Comparison of ENCODE assay signal across 1 cellular context in the genomic region with DNA sequence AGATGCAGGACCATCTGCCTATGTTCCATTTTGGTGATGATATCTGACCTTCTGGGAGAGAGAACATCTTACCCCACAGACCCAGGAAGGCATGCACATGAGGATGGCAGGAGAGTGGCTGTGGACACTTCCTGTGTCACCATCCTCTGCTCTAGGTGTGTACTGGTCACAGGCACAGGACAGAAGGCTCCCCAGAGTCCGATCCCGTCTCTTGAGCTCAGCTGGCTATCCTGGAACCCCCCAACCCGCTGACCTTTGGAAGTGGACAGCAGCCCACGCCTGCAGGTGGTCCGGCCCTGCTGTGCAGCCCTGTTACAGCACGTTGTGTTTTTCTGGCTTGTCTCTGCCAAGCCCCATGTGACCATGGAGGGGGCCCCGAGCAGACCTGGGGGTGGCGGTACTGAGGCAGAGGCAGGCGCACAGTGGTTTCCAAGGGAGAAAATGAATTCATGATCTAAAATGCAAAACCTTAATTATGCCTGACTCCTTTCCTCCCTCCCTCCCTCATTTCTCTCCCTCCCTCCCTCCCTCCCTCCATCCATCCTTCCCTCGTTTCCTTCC.
TF ChIP-seq lines count a peak whose summit lies in the region.

No MANE protein-coding gene starts in this region.

TF ChIP-seq in GM23338, 12 proteins besides CTCF, POLR2A, EP300 and RAD21 (continued from another document):
- TF ChIP-seq, protein P1, sequence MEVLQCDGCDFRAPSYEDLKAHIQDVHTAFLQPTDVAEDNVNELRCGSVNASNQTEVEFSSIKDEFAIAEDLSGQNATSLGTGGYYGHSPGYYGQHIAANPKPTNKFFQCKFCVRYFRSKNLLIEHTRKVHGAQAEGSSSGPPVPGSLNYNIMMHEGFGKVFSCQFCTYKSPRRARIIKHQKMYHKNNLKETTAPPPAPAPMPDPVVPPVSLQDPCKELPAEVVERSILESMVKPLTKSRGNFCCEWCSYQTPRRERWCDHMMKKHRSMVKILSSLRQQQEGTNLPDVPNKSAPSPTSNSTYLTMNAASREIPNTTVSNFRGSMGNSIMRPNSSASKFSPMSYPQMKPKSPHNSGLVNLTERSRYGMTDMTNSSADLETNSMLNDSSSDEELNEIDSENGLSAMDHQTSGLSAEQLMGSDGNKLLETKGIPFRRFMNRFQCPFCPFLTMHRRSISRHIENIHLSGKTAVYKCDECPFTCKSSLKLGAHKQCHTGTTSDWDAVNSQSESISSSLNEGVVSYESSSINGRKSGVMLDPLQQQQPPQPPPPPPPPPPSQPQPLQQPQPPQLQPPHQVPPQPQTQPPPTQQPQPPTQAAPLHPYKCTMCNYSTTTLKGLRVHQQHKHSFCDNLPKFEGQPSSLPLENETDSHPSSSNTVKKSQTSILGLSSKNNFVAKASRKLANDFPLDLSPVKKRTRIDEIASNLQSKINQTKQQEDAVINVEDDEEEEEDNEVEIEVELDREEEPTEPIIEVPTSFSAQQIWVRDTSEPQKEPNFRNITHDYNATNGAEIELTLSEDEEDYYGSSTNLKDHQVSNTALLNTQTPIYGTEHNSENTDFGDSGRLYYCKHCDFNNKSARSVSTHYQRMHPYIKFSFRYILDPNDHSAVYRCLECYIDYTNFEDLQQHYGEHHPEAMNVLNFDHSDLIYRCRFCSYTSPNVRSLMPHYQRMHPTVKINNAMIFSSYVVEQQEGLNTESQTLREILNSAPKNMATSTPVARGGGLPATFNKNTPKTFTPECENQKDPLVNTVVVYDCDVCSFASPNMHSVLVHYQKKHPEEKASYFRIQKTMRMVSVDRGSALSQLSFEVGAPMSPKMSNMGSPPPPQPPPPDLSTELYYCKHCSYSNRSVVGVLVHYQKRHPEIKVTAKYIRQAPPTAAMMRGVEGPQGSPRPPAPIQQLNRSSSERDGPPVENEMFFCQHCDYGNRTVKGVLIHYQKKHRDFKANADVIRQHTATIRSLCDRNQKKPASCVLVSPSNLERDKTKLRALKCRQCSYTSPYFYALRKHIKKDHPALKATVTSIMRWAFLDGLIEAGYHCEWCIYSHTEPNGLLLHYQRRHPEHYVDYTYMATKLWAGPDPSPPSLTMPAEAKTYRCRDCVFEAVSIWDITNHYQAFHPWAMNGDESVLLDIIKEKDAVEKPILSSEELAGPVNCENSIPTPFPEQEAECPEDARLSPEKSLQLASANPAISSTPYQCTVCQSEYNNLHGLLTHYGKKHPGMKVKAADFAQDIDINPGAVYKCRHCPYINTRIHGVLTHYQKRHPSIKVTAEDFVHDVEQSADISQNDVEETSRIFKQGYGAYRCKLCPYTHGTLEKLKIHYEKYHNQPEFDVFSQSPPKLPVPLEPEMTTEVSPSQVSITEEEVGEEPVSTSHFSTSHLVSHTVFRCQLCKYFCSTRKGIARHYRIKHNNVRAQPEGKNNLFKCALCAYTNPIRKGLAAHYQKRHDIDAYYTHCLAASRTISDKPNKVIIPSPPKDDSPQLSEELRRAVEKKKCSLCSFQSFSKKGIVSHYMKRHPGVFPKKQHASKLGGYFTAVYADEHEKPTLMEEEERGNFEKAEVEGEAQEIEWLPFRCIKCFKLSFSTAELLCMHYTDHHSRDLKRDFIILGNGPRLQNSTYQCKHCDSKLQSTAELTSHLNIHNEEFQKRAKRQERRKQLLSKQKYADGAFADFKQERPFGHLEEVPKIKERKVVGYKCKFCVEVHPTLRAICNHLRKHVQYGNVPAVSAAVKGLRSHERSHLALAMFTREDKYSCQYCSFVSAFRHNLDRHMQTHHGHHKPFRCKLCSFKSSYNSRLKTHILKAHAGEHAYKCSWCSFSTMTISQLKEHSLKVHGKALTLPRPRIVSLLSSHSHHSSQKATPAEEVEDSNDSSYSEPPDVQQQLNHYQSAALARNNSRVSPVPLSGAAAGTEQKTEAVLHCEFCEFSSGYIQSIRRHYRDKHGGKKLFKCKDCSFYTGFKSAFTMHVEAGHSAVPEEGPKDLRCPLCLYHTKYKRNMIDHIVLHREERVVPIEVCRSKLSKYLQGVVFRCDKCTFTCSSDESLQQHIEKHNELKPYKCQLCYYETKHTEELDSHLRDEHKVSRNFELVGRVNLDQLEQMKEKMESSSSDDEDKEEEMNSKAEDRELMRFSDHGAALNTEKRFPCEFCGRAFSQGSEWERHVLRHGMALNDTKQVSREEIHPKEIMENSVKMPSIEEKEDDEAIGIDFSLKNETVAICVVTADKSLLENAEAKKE (CRISPR knock-in tag; IDR thresholded peaks at IDR 0.05), result no peak
- no peak for TF ChIP-seq EZH2 (IDR thresholded peaks at IDR 0.05; ENCODE audit: low read depth, unreplicated experiment)
